19 cellular contexts compared by ENCODE assay signal in the genomic region with DNA sequence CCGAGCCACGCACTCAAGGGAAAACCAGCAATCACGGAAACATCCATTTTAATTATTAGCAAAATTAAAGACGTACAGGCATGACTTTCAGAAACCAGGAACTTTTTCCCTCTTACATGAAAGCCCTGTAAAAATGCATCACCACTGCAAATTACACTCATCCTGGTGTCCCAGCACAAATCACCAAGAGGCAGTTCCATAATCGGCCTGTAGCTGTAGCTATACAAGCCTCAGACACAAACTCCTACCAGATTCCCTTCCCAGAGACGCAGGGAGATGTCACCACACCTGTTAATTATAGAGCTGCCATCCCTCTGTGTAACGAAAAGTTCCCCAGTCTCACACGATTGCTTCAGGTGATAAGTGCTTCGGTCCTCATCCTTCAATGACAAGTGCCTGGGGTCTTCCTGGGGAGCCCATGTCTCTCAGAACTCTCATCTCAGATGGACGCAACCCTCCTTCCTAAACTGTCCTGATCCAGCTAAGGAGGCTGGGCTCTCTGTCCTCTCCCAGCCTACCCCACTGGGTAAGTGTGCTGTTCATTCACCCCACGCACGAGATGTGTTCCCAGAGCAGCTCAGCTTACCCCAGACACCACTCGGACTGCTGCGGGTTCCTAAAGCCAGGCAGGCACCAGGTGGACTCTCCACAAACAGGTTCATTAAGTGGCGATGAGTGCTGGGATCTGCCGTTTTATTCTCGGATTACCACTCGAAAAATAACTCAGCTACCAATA. TPM values are rescaled to one million over a fixed set of nuclear protein-coding genes. Genes with fewer than 3 reads are reported as not detected.
A peak's percentile ranks its signal among the peaks of the same experiment; 100 is the strongest.
DNase-seq lines count a peak whose midpoint lies in the region; TF ChIP-seq lines count a peak whose summit lies in the region.
"Had no signal": no experiment of that assay in that cellular context is flagged by ENCODE, and none has a peak within 500 bp of the region (broad histone marks: within the 10 kb centered on the region; RNA-seq: fewer than 3 reads in every experiment).

No MANE protein-coding gene starts in this region.

- no peak for TF ChIP-seq POLR2A in suprapubic skin (IDR thresholded peaks at IDR 0.05)

- no peaks in the 10 kb centered on the region for H3K9me3 ChIP-seq in suprapubic skin

- TF ChIP-seq CTCF in suprapubic skin (IDR thresholded peaks at IDR 0.05) (peak; percentile 16 to 47), foreskin fibroblast (IDR thresholded peaks at IDR 0.05; ENCODE audit: low read depth, low read length) (no peak)

- H3K4me1 ChIP-seq in suprapubic skin = peaks cover 50% of the 10 kb centered on the region
- H3K4me1 ChIP-seq: parathyroid adenoma had no signal

- peaks cover 5% of the 10 kb centered on the region for H3K27me3 ChIP-seq in suprapubic skin

- peak overlapping the region; percentile 22 for H3K4me3 ChIP-seq in suprapubic skin
- H3K4me3 ChIP-seq in foreskin fibroblast (ENCODE audit: low read depth in 1 of 2, low read length in 2 of 2) = no peak overlapping the region

- no peaks in the 10 kb centered on the region for H3K36me3 ChIP-seq in suprapubic skin

- DNase-seq in NCI-H510A treated with DMSO at 0.1 percent for 48 hours (lab: John Stamatoyannopoulos, UW) (peak; percentile 70), NCI-H510A (lab: John Stamatoyannopoulos, UW) (no peak), caudate nucleus (lab: John Stamatoyannopoulos, UW) (no peak), kidney tubule cell (ENCODE audit: low spot score) (peak; percentile 22), suprapubic skin (ENCODE audit: low spot score in 2 of 2) (no peak), AG20443 (ENCODE audit: low spot score) (no peak), foreskin fibroblast (no peak), C1 segment of cervical spinal cord (lab: John Stamatoyannopoulos, UW) (no peak)
- DNase-seq: activated effector memory CD4-positive, alpha-beta T cell treated with Interleukin-2 at 50 U/mL for 16 hours; CD4-positive, alpha-beta memory T cell; kidney glomerular epithelial cell; NCI-H146; NCI-H774; stimulated activated CD4-positive, alpha-beta T cell treated with anti-CD3 and anti-CD28 coated beads, Interleukin-15, amount 100 ng/mL, for 24 hours had no signal

- 63% methylated on average over 18 of the region's 18 CpGs for WGBS in suprapubic skin

- no peak for TF ChIP-seq EP300 in suprapubic skin (IDR thresholded peaks at IDR 0.05)

- H3K27ac ChIP-seq in caudate nucleus (ENCODE audit: low read depth, low read length) (peak overlapping the region; percentile 93), suprapubic skin (peak overlapping the region; percentile 67)
- H3K27ac ChIP-seq: parathyroid adenoma, RWPE1 had no signal

RNA-seq across cellular contexts. Expression of a gene that starts 5.9 kb away (rescaled TPM):
- 100 to 1,000 TPM; 105 to 222 (median 155) TPM for total RNA-seq in suprapubic skin
- total RNA-seq: A172, LHCN-M2, mononuclear cell had no signal

Comparison
In these comparisons a context has a peak if more than half of its experiments do, and no peak if none do; other contexts are left out.
1. DNase-seq: peak in NCI-H510A treated with DMSO at 0.1 percent for 48 hours (single experiment) and kidney tubule cell (single experiment); none in NCI-H510A (single experiment), caudate nucleus (0 of 61), suprapubic skin (0 of 2), AG20443 (single experiment), foreskin fibroblast (0 of 2) and C1 segment of cervical spinal cord (0 of 14).